ENCODE assay signal across 8 cellular contexts in the genomic region with DNA sequence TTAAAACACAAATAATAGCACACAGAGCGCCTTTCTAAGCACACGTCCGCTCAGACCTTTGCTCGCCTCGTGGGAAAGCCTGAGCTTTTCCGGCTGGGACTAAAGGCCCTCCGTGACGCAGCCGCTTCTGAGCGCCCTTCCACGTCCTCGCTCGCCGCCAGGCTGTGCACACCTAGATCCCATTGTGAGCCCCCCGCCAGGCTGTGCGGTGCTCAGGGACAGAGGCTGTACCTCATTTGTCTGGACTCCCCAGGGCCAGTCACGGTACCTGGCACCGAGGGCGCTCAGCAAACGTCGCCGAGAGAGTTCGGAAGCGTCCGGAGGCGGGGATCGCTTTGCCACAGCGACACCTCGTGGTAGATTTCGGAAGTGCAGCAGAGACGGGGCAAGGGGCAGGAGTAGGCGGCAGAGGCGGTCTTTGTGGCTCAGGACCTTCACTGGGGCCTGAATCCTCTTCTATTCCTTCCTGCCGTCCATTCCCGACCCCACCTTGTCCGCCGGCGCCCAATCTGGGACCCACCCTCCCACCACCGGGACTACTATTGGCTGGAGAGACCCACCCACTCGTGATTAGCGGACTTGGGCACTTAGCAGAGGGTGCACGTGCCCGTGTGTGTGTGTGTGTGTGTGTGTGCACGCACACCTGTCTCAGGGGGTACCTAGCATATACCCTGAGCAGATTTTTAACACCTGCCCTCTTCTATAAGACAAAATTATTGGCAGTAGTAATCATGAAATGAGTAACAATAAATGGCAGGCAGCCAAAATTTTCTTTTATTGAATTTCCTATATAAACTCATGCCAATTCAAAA.
A peak's percentile ranks its signal among the peaks of the same experiment; 100 is the strongest.
DNase-seq lines count a peak whose midpoint lies in the region; ATAC-seq and TF ChIP-seq lines count a peak whose summit lies in the region.

No MANE protein-coding gene starts in this region.

- H3K27me3 Mint-ChIP-seq in HFFc6 (ENCODE audit: insufficient read depth), result peaks cover 44% of the 10 kb centered on the region
- peaks cover 25% of the 10 kb centered on the region for H3K27me3 Mint-ChIP-seq in T-helper 1 cell treated with Interleukin-12 subunit alpha and Interleukin-12 subunit beta and Interleukin-4 antibody, amounts not matched to agents 30 μg/mL and 1 μg/mL, for 36 hours (ENCODE audit: low read depth)

- intact Hi-C loops in aorta (cut with DNase I), result loop anchor here (1.0 to 10.0 kb wide), 3 partner anchors 72 to 226 kb away; no protein-coding TSS in a partner anchor

- DNase-seq in HFFc6 (peak; percentile 54), NCI-H1105 (lab: John Stamatoyannopoulos, UW) (peak; percentile 60), amygdala (lab: John Stamatoyannopoulos, UW) (peak in 54 of 56 donors; percentile 20 to 89 (median 76)), hepatic stellate cell (ENCODE audit: low spot score) (peak; percentile 86), aorta (peak; percentile 88 to 96)

- ATAC-seq in aorta (ENCODE audit: low FRiP score), result peak; percentile 93

- TF ChIP-seq CTCF in HFFc6 (IDR thresholded peaks at IDR 0.05), result peak; percentile 100

- no peaks in the 10 kb centered on the region for H3K36me3 ChIP-seq in rectal smooth muscle tissue (ENCODE audit: control insufficient read depth, insufficient read depth, low read length)
- H3K36me3 ChIP-seq in aorta (ENCODE audit: control insufficient read depth in 1 of 2, insufficient read depth in 2 of 2, low read length in 1 of 2), result no peaks in the 10 kb centered on the region

- H3K9me3 ChIP-seq in aorta (ENCODE audit: control insufficient read depth, low read length), result no peaks in the 10 kb centered on the region

- H3K4me3 Mint-ChIP-seq in HFFc6, result peak overlapping the region; percentile 84
- peak overlapping the region; percentile 77 for H3K4me3 Mint-ChIP-seq in T-helper 1 cell treated with Interleukin-12 subunit alpha and Interleukin-12 subunit beta and Interleukin-4 antibody, amounts not matched to agents 30 μg/mL and 1 μg/mL, for 36 hours

- H3K27me3 ChIP-seq in rectal smooth muscle tissue (ENCODE audit: control insufficient read depth, insufficient read depth, low read length), result peaks cover 3% of the 10 kb centered on the region
- peaks cover 0 to 2% of the 10 kb centered on the region in 2 donors for H3K27me3 ChIP-seq in aorta (ENCODE audit: control insufficient read depth in 1 of 2, insufficient read depth in 2 of 2, low read length in 1 of 2)

- H3K9me3 Mint-ChIP-seq in HFFc6, result no peaks in the 10 kb centered on the region
- H3K9me3 Mint-ChIP-seq in T-helper 1 cell treated with Interleukin-12 subunit alpha and Interleukin-12 subunit beta and Interleukin-4 antibody, amounts not matched to agents 30 μg/mL and 1 μg/mL, for 36 hours, result no peaks in the 10 kb centered on the region

- no peak overlapping the region for H3K9ac ChIP-seq in rectal smooth muscle tissue (ENCODE audit: low read length)

- no peak overlapping the region for H3K27ac ChIP-seq in rectal smooth muscle tissue (ENCODE audit: low read depth, low read length)
- no peak overlapping the region for H3K27ac ChIP-seq in aorta (ENCODE audit: low read depth in 1 of 2, low read length in 2 of 2)

- H3K4me3 ChIP-seq in GM08714 (ENCODE audit: low read length) (peak overlapping the region; percentile 4; the same call in 1 of the 2 replicates), rectal smooth muscle tissue (ENCODE audit: low read length) (peak overlapping the region; percentile 75), aorta (ENCODE audit: low read length in 2 of 2) (peak overlapping the region in 1 of 2 donors; percentile 6)

- no peaks in the 10 kb centered on the region for H3K36me3 Mint-ChIP-seq in HFFc6 (ENCODE audit: low read depth)
- no peaks in the 10 kb centered on the region for H3K36me3 Mint-ChIP-seq in T-helper 1 cell treated with Interleukin-12 subunit alpha and Interleukin-12 subunit beta and Interleukin-4 antibody, amounts not matched to agents 30 μg/mL and 1 μg/mL, for 36 hours (ENCODE audit: low read depth)

- H3K4me1 ChIP-seq in rectal smooth muscle tissue (ENCODE audit: control insufficient read depth, insufficient read depth, low read length) (no peaks in the 10 kb centered on the region), aorta (ENCODE audit: control insufficient read depth in 1 of 2, insufficient read depth in 2 of 2, low read length in 2 of 2) (no peaks in the 10 kb centered on the region)

- H3K4me1 Mint-ChIP-seq in HFFc6 (ENCODE audit: low read depth), result peaks cover 9% of the 10 kb centered on the region
- peaks cover 5% of the 10 kb centered on the region for H3K4me1 Mint-ChIP-seq in T-helper 1 cell treated with Interleukin-12 subunit alpha and Interleukin-12 subunit beta and Interleukin-4 antibody, amounts not matched to agents 30 μg/mL and 1 μg/mL, for 36 hours (ENCODE audit: low read depth)

- WGBS in aorta, 2 donors, result 2% methylated on average over 44 of the region's 44 CpGs

- H3K27ac Mint-ChIP-seq in HFFc6, result peak overlapping the region; percentile 32; the same call in 1 of the 2 replicates
- H3K27ac Mint-ChIP-seq in T-helper 1 cell treated with Interleukin-12 subunit alpha and Interleukin-12 subunit beta and Interleukin-4 antibody, amounts not matched to agents 30 μg/mL and 1 μg/mL, for 36 hours, result no peak overlapping the region
